1 cellular context compared by ENCODE assay signal in genomic region chr9:89993678-89994630, GRCh38.
TF ChIP-seq lines count a peak whose summit lies in the region.

No MANE protein-coding gene starts in this region.

TF ChIP-seq in A549, 52 proteins besides CTCF, POLR2A, EP300 and RAD21 (continued from another document):
- TF ChIP-seq SMC3 (IDR thresholded peaks at IDR 0.05), result no peak
- no peak for TF ChIP-seq E2F6 (IDR thresholded peaks at IDR 0.05; ENCODE audit: borderline replicate concordance, low read depth)
- TF ChIP-seq CEBPB (IDR thresholded peaks at IDR 0.05), result peak; percentile 80 to 82
- 0 out of 3 replicates have a peak, but pooled peaks have one; percentile 27 for TF ChIP-seq BCL3 (IDR thresholded peaks at IDR 0.05)
- TF ChIP-seq CBX8 (IDR thresholded peaks at IDR 0.05), result no peak
- no peak for TF ChIP-seq TFCP2L1 (CRISPR knock-in tag; IDR thresholded peaks at IDR 0.05)
- TF ChIP-seq HOXA7 (CRISPR knock-in tag; IDR thresholded peaks at IDR 0.05), result no peak
- no peak for TF ChIP-seq HOXB13 (CRISPR knock-in tag; IDR thresholded peaks at IDR 0.05; ENCODE audit: low read depth)
- TF ChIP-seq JUNB (IDR thresholded peaks at IDR 0.05), result peak; percentile 23; the same call in 1 of the 2 replicates
- TF ChIP-seq NPAS2 (CRISPR knock-in tag; IDR thresholded peaks at IDR 0.05; ENCODE audit: borderline replicate concordance), result no peak
- TF ChIP-seq MAFK (IDR thresholded peaks at IDR 0.05; ENCODE audit: partially characterized antibody), result no peak
- TF ChIP-seq NR3C1 (IDR thresholded peaks at IDR 0.05), result no peak
- no peak for TF ChIP-seq USF2 (IDR thresholded peaks at IDR 0.05)
- no peak for TF ChIP-seq CHD4 (IDR thresholded peaks at IDR 0.05; ENCODE audit: borderline replicate concordance)
- no peak for TF ChIP-seq FOXS1 (CRISPR knock-in tag; IDR thresholded peaks at IDR 0.05)
- no peak for TF ChIP-seq EHF (CRISPR knock-in tag; IDR thresholded peaks at IDR 0.05)
